Comparison of ENCODE assay signal across 12 cellular contexts in the genomic region with DNA sequence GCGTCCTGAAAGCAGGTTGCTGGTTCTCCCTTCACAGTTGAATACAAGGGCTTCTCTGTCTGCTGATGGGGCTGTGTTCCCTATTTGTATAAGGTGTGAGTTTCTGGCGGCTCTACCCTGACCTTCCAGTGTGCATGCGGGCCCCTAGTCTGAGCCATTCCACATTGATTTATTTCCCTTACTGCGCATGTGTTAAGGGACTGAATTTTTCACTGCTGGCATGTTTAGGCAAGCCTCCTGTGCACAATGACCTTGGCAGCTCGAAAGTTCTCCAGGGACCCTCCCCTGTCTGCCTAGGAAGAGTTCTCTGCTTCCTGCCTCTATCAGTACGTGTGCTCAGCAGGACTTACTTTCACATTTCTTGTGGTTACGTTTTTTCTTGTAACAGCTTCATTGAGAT. TPM values are rescaled to one million over a fixed set of nuclear protein-coding genes. Genes with fewer than 3 reads are reported as not detected.
DNase-seq lines count a peak whose midpoint lies in the region; ATAC-seq and TF ChIP-seq lines count a peak whose summit lies in the region.
"Had no signal": no experiment of that assay in that cellular context is flagged by ENCODE, and none has a peak within 500 bp of the region (broad histone marks: within the 10 kb centered on the region; RNA-seq: fewer than 3 reads in every experiment).

No MANE protein-coding gene starts in this region.

- H3K27ac ChIP-seq in heart left ventricle (peak overlapping the region; percentile 17 to 71 (median 61)), upper lobe of right lung (peak overlapping the region; percentile 67)
- H3K27ac ChIP-seq in CD4-positive, alpha-beta T cell (ENCODE audit: low read depth, low read length), result no peak overlapping the region
- H3K27ac ChIP-seq: cardiac muscle cell had no signal

- peak overlapping the region; percentile 36 for H3K4me3 Mint-ChIP-seq in mesothelial cell of epicardium
- no peak overlapping the region for H3K4me3 Mint-ChIP-seq in CD4-positive, alpha-beta T cell
- H3K4me3 Mint-ChIP-seq: activated naive CD4-positive, alpha-beta T cell treated with anti-CD3 and anti-CD28 coated beads, Interleukin-2, amount 10 ng/mL, durations not matched to agents 7 days and 5 days; stimulated activated naive CD8-positive, alpha-beta T cell treated with anti-CD3 and anti-CD28 coated beads, Interleukin-15, amount 100 ng/mL, for 72 hours had no signal

- H3K27me3 ChIP-seq in heart left ventricle (no peaks in the 10 kb centered on the region), upper lobe of right lung (no peaks in the 10 kb centered on the region), HAP-1 (ENCODE audit: low read depth) (no peaks in the 10 kb centered on the region)
- no peaks in the 10 kb centered on the region for H3K27me3 ChIP-seq in CD4-positive, alpha-beta T cell (ENCODE audit: control insufficient read depth, insufficient read depth, low read length)
- H3K27me3 ChIP-seq: cardiac muscle cell had no signal

- WGBS in heart left ventricle, 4 donors, result 18 to 25% (median 20%) methylated on average over 6 to 7 of the region's 7 CpGs

- H3K36me3 ChIP-seq in heart left ventricle (peaks cover 0 to 19% (median 5%) of the 10 kb centered on the region in 9 donors), upper lobe of right lung (peaks cover 5% of the 10 kb centered on the region), HAP-1 (replicated peaks) (no peaks in the 10 kb centered on the region)
- H3K36me3 ChIP-seq: cardiac muscle cell had no signal

- peaks cover 26% of the 10 kb centered on the region for H3K36me3 Mint-ChIP-seq in mesothelial cell of epicardium
- peaks cover 11% of the 10 kb centered on the region for H3K36me3 Mint-ChIP-seq in CD4-positive, alpha-beta T cell (ENCODE audit: low read depth)

- in situ Hi-C loops in HAP-1 (cut with MboI; ENCODE audit: low sequenced_read_pairs), result loop anchor here (5.0 kb wide), 1 partner anchor 210 kb away; no protein-coding TSS in a partner anchor

- peak overlapping the region; percentile 91 for H3K27ac Mint-ChIP-seq in mesothelial cell of epicardium
- H3K27ac Mint-ChIP-seq in CD4-positive, alpha-beta T cell, result no peak overlapping the region
- H3K27ac Mint-ChIP-seq: activated naive CD4-positive, alpha-beta T cell treated with anti-CD3 and anti-CD28 coated beads, Interleukin-2, amount 10 ng/mL, durations not matched to agents 7 days and 5 days; stimulated activated naive CD8-positive, alpha-beta T cell treated with anti-CD3 and anti-CD28 coated beads, Interleukin-15, amount 100 ng/mL, for 72 hours had no signal

- peaks cover 18 to 71% (median 57%) of the 10 kb centered on the region in 12 donors for H3K4me1 ChIP-seq in heart left ventricle
- H3K4me1 ChIP-seq in upper lobe of right lung, result peaks cover 43% of the 10 kb centered on the region
- no peaks in the 10 kb centered on the region; the same call in 1 of the 2 replicates for H3K4me1 ChIP-seq in HAP-1

- POLR2A ChIA-PET in CD4-positive, alpha-beta T cell (lab: Charles Lee), result no interaction called here

- no peaks in the 10 kb centered on the region for H3K27me3 Mint-ChIP-seq in mesothelial cell of epicardium (ENCODE audit: low read depth)
- no peaks in the 10 kb centered on the region for H3K27me3 Mint-ChIP-seq in CD4-positive, alpha-beta T cell
- H3K27me3 Mint-ChIP-seq: activated naive CD4-positive, alpha-beta T cell treated with anti-CD3 and anti-CD28 coated beads, Interleukin-2, amount 10 ng/mL, durations not matched to agents 7 days and 5 days; stimulated activated naive CD8-positive, alpha-beta T cell treated with anti-CD3 and anti-CD28 coated beads, Interleukin-15, amount 100 ng/mL, for 72 hours had no signal

- H3K9me3 ChIP-seq in heart left ventricle (no peaks in the 10 kb centered on the region), upper lobe of right lung (no peaks in the 10 kb centered on the region), HAP-1 (no peaks in the 10 kb centered on the region)
- H3K9me3 ChIP-seq in CD4-positive, alpha-beta T cell (ENCODE audit: control insufficient read depth, low read length), result no peaks in the 10 kb centered on the region

- peak in 1 of 5 donors; percentile 10 for DNase-seq in heart left ventricle
- DNase-seq in Right ventricle myocardium inferior (ENCODE audit: missing footprints), result no peak
- DNase-seq in epithelial cell of esophagus (ENCODE audit: low read depth), result peak; percentile 78
- no peak for DNase-seq in mesothelial cell of epicardium (ENCODE audit: low spot score in 2 of 2, unreplicated experiment in 2 of 2)
- no peak for DNase-seq in upper lobe of right lung
- no peak for DNase-seq in HAP-1 (ENCODE audit: low spot score in 2 of 2)
- no peak for DNase-seq in CD4-positive, alpha-beta T cell
- DNase-seq: activated naive CD4-positive, alpha-beta T cell treated with anti-CD3 and anti-CD28 coated beads, Interleukin-2, amount 10 ng/mL, durations not matched to agents 7 days and 5 days; stimulated activated naive CD8-positive, alpha-beta T cell treated with anti-CD3 and anti-CD28 coated beads, Interleukin-15, amount 100 ng/mL, for 72 hours had no signal

- no peak for TF ChIP-seq CTCF in heart left ventricle (IDR thresholded peaks at IDR 0.05)
- no peak for TF ChIP-seq CTCF in epithelial cell of esophagus (IDR thresholded peaks at IDR 0.05; ENCODE audit: insufficient read depth, low read depth, low read length, missing control alignments)
- TF ChIP-seq CTCF in mesothelial cell of epicardium (IDR thresholded peaks at IDR 0.05; ENCODE audit: unreplicated experiment), result no peak
- no peak for TF ChIP-seq CTCF in upper lobe of right lung (IDR thresholded peaks at IDR 0.05)
- no peak for TF ChIP-seq CTCF in CD4-positive, alpha-beta T cell (IDR thresholded peaks at IDR 0.05)

- ATAC-seq in heart left ventricle (peak in 1 of 4 donors; percentile 21), Right ventricle myocardium inferior (no peak), upper lobe of right lung (no peak), GM18502 (IDR thresholded peaks at IDR 0.05; ENCODE audit: poor library complexity, unreplicated experiment) (no peak)
- no peak for ATAC-seq in CD4-positive, alpha-beta T cell (ENCODE audit: poor library complexity)
- ATAC-seq: stimulated activated naive CD8-positive, alpha-beta T cell treated with anti-CD3 and anti-CD28 coated beads, Interleukin-15, amount 100 ng/mL, for 72 hours had no signal

- H3K4me3 ChIP-seq in heart left ventricle, result no peak overlapping the region
- H3K4me3 ChIP-seq in epithelial cell of esophagus (ENCODE audit: low read length), result no peak overlapping the region
- H3K4me3 ChIP-seq in upper lobe of right lung, result no peak overlapping the region
- H3K4me3 ChIP-seq in HAP-1, result no peak overlapping the region
- H3K4me3 ChIP-seq: cardiac muscle cell, smooth muscle cell had no signal

- peaks cover 32% of the 10 kb centered on the region for H3K4me1 Mint-ChIP-seq in mesothelial cell of epicardium
- no peaks in the 10 kb centered on the region for H3K4me1 Mint-ChIP-seq in CD4-positive, alpha-beta T cell (ENCODE audit: low read depth)
- H3K4me1 Mint-ChIP-seq: activated naive CD4-positive, alpha-beta T cell treated with anti-CD3 and anti-CD28 coated beads, Interleukin-2, amount 10 ng/mL, durations not matched to agents 7 days and 5 days had no signal

- intact Hi-C loops in heart left ventricle (cut with DNase I), result loop anchor here in 4 of 10 donors (5.0 to 10.0 kb wide), 4 partner anchors 90 to 1128 kb away; no protein-coding TSS in a partner anchor
- intact Hi-C loops in Right ventricle myocardium inferior (cut with DNase I), result no loop called here
- intact Hi-C loops in upper lobe of right lung (cut with DNase I), result no loop called here
- intact Hi-C loops in CD4-positive, alpha-beta T cell (cut with DNase I, micrococcal nuclease), result no loop called here

- H3K9me3 Mint-ChIP-seq in mesothelial cell of epicardium, result peaks cover 7% of the 10 kb centered on the region
- no peaks in the 10 kb centered on the region for H3K9me3 Mint-ChIP-seq in CD4-positive, alpha-beta T cell
- H3K9me3 Mint-ChIP-seq: activated naive CD4-positive, alpha-beta T cell treated with anti-CD3 and anti-CD28 coated beads, Interleukin-2, amount 10 ng/mL, durations not matched to agents 7 days and 5 days; stimulated activated naive CD8-positive, alpha-beta T cell treated with anti-CD3 and anti-CD28 coated beads, Interleukin-15, amount 100 ng/mL, for 72 hours had no signal

- TF ChIP-seq POLR2A in heart left ventricle (IDR thresholded peaks at IDR 0.05), result no peak

- CTCF ChIA-PET in CD4-positive, alpha-beta T cell (lab: Charles Lee), result no interaction called here

RNA-seq across cellular contexts. Expression of gene TRAK1, which starts 11.4 kb away (rescaled TPM):
- 100 to 1,000 TPM; 149 to 364 (median 272) TPM for total RNA-seq in heart left ventricle
- polyA plus RNA-seq in heart left ventricle, result 10 to 100 TPM; 53.3 to 76.3 TPM
- total RNA-seq in Right ventricle myocardium inferior, result 267 TPM
- total RNA-seq in mesothelial cell of epicardium, result 49.0 to 50.7 TPM (median 50.3 TPM) in 3 replicates
- total RNA-seq in upper lobe of right lung, result 49.6 TPM
- total RNA-seq in CD4-positive, alpha-beta T cell, result 10 to 100 TPM; 16.0 to 16.7 TPM
